13 cellular contexts compared by ENCODE assay signal in the genomic region with DNA sequence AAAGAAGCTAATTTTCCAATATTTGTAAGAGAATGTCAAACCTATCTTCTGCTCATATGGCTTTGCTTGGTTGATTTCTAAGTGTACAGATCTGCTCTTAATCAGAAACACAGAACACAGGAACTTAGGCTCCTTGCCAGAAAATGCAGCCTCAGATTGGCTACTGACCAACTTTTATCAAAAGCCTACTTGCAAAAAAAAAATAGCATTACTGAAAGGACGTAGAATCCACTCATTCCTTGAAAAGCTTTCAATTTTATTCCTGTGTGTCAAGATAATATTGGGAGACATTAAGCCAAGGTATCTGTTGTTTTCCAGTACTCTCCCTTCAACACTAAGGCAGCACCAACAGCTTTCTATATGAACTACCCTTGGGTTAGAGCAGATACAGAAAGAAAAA.
A peak's percentile ranks its signal among the peaks of the same experiment; 100 is the strongest.
DNase-seq lines count a peak whose midpoint lies in the region; ATAC-seq and TF ChIP-seq lines count a peak whose summit lies in the region.
"Had no signal": no experiment of that assay in that cellular context is flagged by ENCODE, and none has a peak within 500 bp of the region (broad histone marks: within the 10 kb centered on the region; RNA-seq: fewer than 3 reads in every experiment).

No MANE protein-coding gene starts in this region.

- no peaks in the 10 kb centered on the region for H3K79me2 ChIP-seq in neural progenitor cell (ENCODE audit: low read depth)

- peak overlapping the region; percentile 0 for H2AFZ ChIP-seq in neural progenitor cell (replicated peaks)

- no peak overlapping the region for H3K4me3 Mint-ChIP-seq in neural progenitor cell
- H3K4me3 Mint-ChIP-seq: stimulated activated naive B cell treated with anti-CD40 and anti-IgM and Interleukin-4, amounts not matched to agents 10 μg/mL and 1 μg/mL and 100 μg/mL, for 72 hours had no signal

- peaks cover 15% of the 10 kb centered on the region for H3K4me1 ChIP-seq in neural progenitor cell

- H3F3A ChIP-seq in neural progenitor cell (ENCODE audit: low read depth): no peaks in the 10 kb centered on the region

- H4K20me1 ChIP-seq in neural progenitor cell (ENCODE audit: low read depth): no peaks in the 10 kb centered on the region

- no peak overlapping the region for H3K4me2 ChIP-seq in neural progenitor cell

- H3K36me3 Mint-ChIP-seq in neural progenitor cell: no peaks in the 10 kb centered on the region
- H3K36me3 Mint-ChIP-seq: stimulated activated naive B cell treated with anti-CD40 and anti-IgM and Interleukin-4, amounts not matched to agents 10 μg/mL and 1 μg/mL and 100 μg/mL, for 72 hours had no signal

- H3K27ac ChIP-seq in neural progenitor cell: no peak overlapping the region
- H3K27ac ChIP-seq: RWPE1 had no signal

- no peaks in the 10 kb centered on the region for H3K9me3 Mint-ChIP-seq in neural progenitor cell
- H3K9me3 Mint-ChIP-seq: stimulated activated naive B cell treated with anti-CD40 and anti-IgM and Interleukin-4, amounts not matched to agents 10 μg/mL and 1 μg/mL and 100 μg/mL, for 72 hours had no signal

- ATAC-seq in GM21390 (IDR thresholded peaks at IDR 0.05; ENCODE audit: unreplicated experiment) (no peak), HG03139 (IDR thresholded peaks at IDR 0.05; ENCODE audit: unreplicated experiment) (no peak)
- ATAC-seq: stimulated activated naive B cell treated with anti-CD40 and anti-IgM and Interleukin-4, amounts not matched to agents 10 μg/mL and 1 μg/mL and 100 μg/mL, for 72 hours had no signal

- no peak overlapping the region for H3K9ac ChIP-seq in neural progenitor cell

- TF ChIP-seq CTCF in neural progenitor cell (IDR thresholded peaks at IDR 0.05): no peak

- DNase-seq in ELR (ENCODE audit: low read depth): peak; percentile 19
- DNase-seq in NCI-H2171 (lab: John Stamatoyannopoulos, UW): peak; percentile 13
- peak; percentile 71 for DNase-seq in dedifferentiated amniotic fluid mesenchymal stem cell (ENCODE audit: extremely low spot score)
- no peak for DNase-seq in neural progenitor cell (ENCODE audit: low spot score)
- DNase-seq in stimulated activated CD8-positive, alpha-beta memory T cell treated with anti-CD3 and anti-CD28 coated beads, Interleukin-4, amount 100 ng/mL, for 48 hours: no peak
- DNase-seq in activated CD4-positive, alpha-beta T cell treated with anti-CD3 and anti-CD28 coated beads for 1 hour: no peak
- DNase-seq: activated CD4-positive, CD25-positive, alpha-beta regulatory T cell treated with anti-CD3 and anti-CD28 coated beads, Interleukin-2, amount 50 U/mL, for 72 hours; activated naive CD4-positive, alpha-beta T cell treated with anti-CD3 and anti-CD28 coated beads, Interleukin-2, amount 50 U/mL, for 16 hours; DMS53; stimulated activated naive B cell treated with anti-CD40 and anti-IgM and Interleukin-4, amounts not matched to agents 10 μg/mL and 1 μg/mL and 100 μg/mL, for 72 hours had no signal

- peaks cover 14% of the 10 kb centered on the region for H3K4me1 Mint-ChIP-seq in neural progenitor cell
- H3K4me1 Mint-ChIP-seq: stimulated activated naive B cell treated with anti-CD40 and anti-IgM and Interleukin-4, amounts not matched to agents 10 μg/mL and 1 μg/mL and 100 μg/mL, for 72 hours had no signal

- no peaks in the 10 kb centered on the region for H3K36me3 ChIP-seq in neural progenitor cell

- H3K4me3 ChIP-seq in neural progenitor cell: no peak overlapping the region

- H3K27me3 Mint-ChIP-seq in neural progenitor cell (ENCODE audit: insufficient read depth, low read depth): no peaks in the 10 kb centered on the region
- H3K27me3 Mint-ChIP-seq: stimulated activated naive B cell treated with anti-CD40 and anti-IgM and Interleukin-4, amounts not matched to agents 10 μg/mL and 1 μg/mL and 100 μg/mL, for 72 hours had no signal

- H3K27me3 ChIP-seq in neural progenitor cell: no peaks in the 10 kb centered on the region

- H3K9me3 ChIP-seq in neural progenitor cell (ENCODE audit: low read depth): no peaks in the 10 kb centered on the region

- H3K27ac Mint-ChIP-seq in neural progenitor cell: no peak overlapping the region
- H3K27ac Mint-ChIP-seq: stimulated activated naive B cell treated with anti-CD40 and anti-IgM and Interleukin-4, amounts not matched to agents 10 μg/mL and 1 μg/mL and 100 μg/mL, for 72 hours had no signal

Comparison
In these comparisons a context has a peak if more than half of its experiments do, and no peak if none do; other contexts are left out.
1. DNase-seq: peak in ELR (single experiment), NCI-H2171 (single experiment) and dedifferentiated amniotic fluid mesenchymal stem cell (single experiment); none in neural progenitor cell (single experiment), stimulated activated CD8-positive, alpha-beta memory T cell treated with anti-CD3 and anti-CD28 coated beads, Interleukin-4, amount 100 ng/mL, for 48 hours (single experiment) and activated CD4-positive, alpha-beta T cell treated with anti-CD3 and anti-CD28 coated beads for 1 hour (single experiment).